19 cellular contexts compared by ENCODE assay signal in the genomic region with DNA sequence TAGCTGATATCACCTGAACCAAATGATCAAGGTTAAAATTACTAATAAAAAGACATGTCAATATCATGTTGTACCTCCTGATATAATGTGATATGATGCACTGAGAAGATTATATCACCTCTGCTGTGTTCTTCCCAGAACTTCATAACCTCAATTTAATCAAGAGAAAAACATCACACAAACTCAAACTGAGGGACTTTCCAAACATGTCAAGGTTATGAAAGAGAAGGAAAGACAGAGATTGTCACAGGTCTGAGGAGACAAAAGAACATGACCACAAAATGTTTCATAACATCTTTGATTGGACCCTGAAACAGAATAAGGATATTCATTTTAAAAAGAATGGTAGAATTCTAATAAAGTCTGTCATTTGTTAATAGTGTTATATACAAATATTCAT. TPM values are rescaled to one million over a fixed set of nuclear protein-coding genes. Genes with fewer than 3 reads are reported as not detected.
A peak's percentile ranks its signal among the peaks of the same experiment; 100 is the strongest.
DNase-seq lines count a peak whose midpoint lies in the region; ATAC-seq, FAIRE-seq and TF ChIP-seq lines count a peak whose summit lies in the region.
"Had no signal": no experiment of that assay in that cellular context is flagged by ENCODE, and none has a peak within 500 bp of the region (broad histone marks: within the 10 kb centered on the region; RNA-seq: fewer than 3 reads in every experiment).

No MANE protein-coding gene starts in this region.

- DNase-seq in GM06990 (ENCODE audit: extremely low read depth, insufficient read length) (peak; percentile 6), HTR-8/SVneo (ENCODE audit: insufficient read length, low spot score) (no peak), T-helper 17 cell (no peak), memory B cell (ENCODE audit: low spot score in 2 of 2) (no peak), right atrium auricular region (ENCODE audit: low spot score) (no peak), Peyer's patch (no peak), hippocampal formation (lab: John Stamatoyannopoulos, UW) (no peak)
- DNase-seq: C1 segment of cervical spinal cord; Caco-2; CD8-positive, alpha-beta T cell; DMS153; DND-41; GM23248; H7; HCEC 1CT had no signal

- H3K9me3 Mint-ChIP-seq in memory B cell: no peaks in the 10 kb centered on the region
- H3K9me3 Mint-ChIP-seq: CD8-positive, alpha-beta T cell had no signal

- TF ChIP-seq POLR2A in Peyer's patch (IDR thresholded peaks at IDR 0.05): no peak

- H3K4me1 ChIP-seq in right atrium auricular region: no peaks in the 10 kb centered on the region
- no peaks in the 10 kb centered on the region for H3K4me1 ChIP-seq in Peyer's patch

- no peak overlapping the region for H3K4me3 Mint-ChIP-seq in T-helper 17 cell
- no peak overlapping the region for H3K4me3 Mint-ChIP-seq in memory B cell
- H3K4me3 Mint-ChIP-seq: CD8-positive, alpha-beta T cell had no signal

- H3K36me3 Mint-ChIP-seq in T-helper 17 cell (ENCODE audit: low read depth): peaks cover 2% of the 10 kb centered on the region
- peaks cover 2% of the 10 kb centered on the region for H3K36me3 Mint-ChIP-seq in memory B cell
- H3K36me3 Mint-ChIP-seq: CD8-positive, alpha-beta T cell had no signal

- H3K27ac Mint-ChIP-seq in T-helper 17 cell (no peak overlapping the region), memory B cell (peak overlapping the region; percentile 19)
- H3K27ac Mint-ChIP-seq: CD8-positive, alpha-beta T cell had no signal

- H3K9me3 ChIP-seq in T-helper 17 cell (ENCODE audit: control insufficient read depth, low read length, poor library complexity, severe bottlenecking): no peaks in the 10 kb centered on the region
- no peaks in the 10 kb centered on the region for H3K9me3 ChIP-seq in right atrium auricular region
- H3K9me3 ChIP-seq in Peyer's patch: no peaks in the 10 kb centered on the region
- H3K9me3 ChIP-seq: Caco-2 had no signal

- H3K4me3 ChIP-seq in GM06990 (replicated peaks; ENCODE audit: low read depth, low read length): no peak overlapping the region
- no peak overlapping the region for H3K4me3 ChIP-seq in right atrium auricular region
- H3K4me3 ChIP-seq in Peyer's patch: no peak overlapping the region
- H3K4me3 ChIP-seq: GM12878, GM23248 had no signal

- peak; percentile 38 for FAIRE-seq in HTR-8/SVneo (lab: Jason Lieb, UNC)
- FAIRE-seq: G401.6, GM12878, GM19239, H1 had no signal

- ATAC-seq in T-helper 17 cell (peak; percentile 65), memory B cell (ENCODE audit: low read depth) (no peak)
- ATAC-seq: CD8-positive, alpha-beta T cell; GM12878 had no signal

- TF ChIP-seq CTCF in GM06990 (IDR thresholded peaks at IDR 0.05; ENCODE audit: insufficient read depth, low read length, poor library complexity, severe bottlenecking) (no peak), right atrium auricular region (IDR thresholded peaks at IDR 0.05) (no peak), Peyer's patch (IDR thresholded peaks at IDR 0.05) (no peak)

- H3K27me3 ChIP-seq in GM06990 (replicated peaks; ENCODE audit: control insufficient read depth, insufficient read depth, low read length) (no peaks in the 10 kb centered on the region), right atrium auricular region (no peaks in the 10 kb centered on the region), Peyer's patch (no peaks in the 10 kb centered on the region)

- H3K4me1 Mint-ChIP-seq in T-helper 17 cell: peaks cover 8% of the 10 kb centered on the region
- H3K4me1 Mint-ChIP-seq in memory B cell: no peaks in the 10 kb centered on the region

- H3K36me3 ChIP-seq in GM06990 (ENCODE audit: control insufficient read depth, insufficient read depth, low read length): no peaks in the 10 kb centered on the region
- H3K36me3 ChIP-seq in right atrium auricular region: no peaks in the 10 kb centered on the region
- H3K36me3 ChIP-seq in Peyer's patch: no peaks in the 10 kb centered on the region

- H3K27me3 Mint-ChIP-seq in T-helper 17 cell: no peaks in the 10 kb centered on the region
- H3K27me3 Mint-ChIP-seq in memory B cell: no peaks in the 10 kb centered on the region

- H3K27ac ChIP-seq in right atrium auricular region (no peak overlapping the region), Peyer's patch (no peak overlapping the region)
- H3K27ac ChIP-seq: GM23248 had no signal

RNA-seq across cellular contexts. Expression of gene CFAP300, which starts 43.0 kb away (rescaled TPM):
- total RNA-seq in T-helper 17 cell: not detected
- 1 to 10 TPM; 1.8 to 5.4 TPM for total RNA-seq in right atrium auricular region
- total RNA-seq in Peyer's patch: under 1 TPM in 1 of 4 donors, not detected in 3; 0.54 TPM
- total RNA-seq: CD8-positive, alpha-beta T cell; GM12878 had no signal
